1 cellular context compared by ENCODE assay signal in the genomic region with DNA sequence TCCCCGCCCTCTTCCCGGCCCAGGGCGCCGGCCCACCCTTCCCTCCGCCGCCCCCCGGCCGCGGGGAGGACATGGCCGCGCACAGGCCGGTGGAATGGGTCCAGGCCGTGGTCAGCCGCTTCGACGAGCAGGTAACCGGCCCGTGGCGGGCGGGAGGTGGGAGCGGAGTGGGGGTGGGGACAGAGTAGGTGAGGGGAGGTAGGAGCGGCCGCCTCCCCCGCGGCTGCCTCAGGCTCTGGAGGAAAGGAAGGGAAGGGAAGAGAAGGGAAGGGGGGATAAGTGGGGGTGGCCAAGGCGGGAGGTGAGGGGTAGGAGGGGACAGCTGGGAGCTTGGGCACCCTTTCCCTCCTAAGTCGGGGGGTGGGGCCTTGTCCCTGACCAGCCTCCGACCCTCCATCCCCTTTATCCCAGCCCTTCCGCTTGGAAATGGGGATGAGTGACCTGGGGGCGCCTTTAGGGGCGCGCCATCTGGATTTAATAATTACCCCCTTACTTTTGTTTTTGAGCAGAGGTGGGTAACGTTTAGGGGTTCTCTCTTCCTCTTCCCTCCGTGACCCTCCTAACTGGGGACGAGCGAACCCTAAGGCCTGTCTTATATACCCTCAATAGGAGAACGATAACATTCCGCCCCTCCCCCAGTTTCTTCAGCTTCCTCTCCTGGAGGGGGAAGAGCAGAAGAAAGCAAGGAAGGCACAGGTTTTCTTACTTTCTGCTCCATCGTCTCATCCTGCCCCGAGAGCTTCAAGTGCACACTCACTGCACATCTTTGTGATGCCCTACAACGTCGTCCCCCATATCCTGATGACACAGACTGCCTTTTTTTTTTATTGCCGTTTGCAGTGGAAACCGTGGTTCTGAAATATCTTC.
TF ChIP-seq lines count a peak whose summit lies in the region.

No MANE protein-coding gene starts in this region.

TF ChIP-seq in HEK293, 187 proteins besides CTCF, POLR2A, EP300 and RAD21 (continued from another document):
- TF ChIP-seq, protein P1, sequence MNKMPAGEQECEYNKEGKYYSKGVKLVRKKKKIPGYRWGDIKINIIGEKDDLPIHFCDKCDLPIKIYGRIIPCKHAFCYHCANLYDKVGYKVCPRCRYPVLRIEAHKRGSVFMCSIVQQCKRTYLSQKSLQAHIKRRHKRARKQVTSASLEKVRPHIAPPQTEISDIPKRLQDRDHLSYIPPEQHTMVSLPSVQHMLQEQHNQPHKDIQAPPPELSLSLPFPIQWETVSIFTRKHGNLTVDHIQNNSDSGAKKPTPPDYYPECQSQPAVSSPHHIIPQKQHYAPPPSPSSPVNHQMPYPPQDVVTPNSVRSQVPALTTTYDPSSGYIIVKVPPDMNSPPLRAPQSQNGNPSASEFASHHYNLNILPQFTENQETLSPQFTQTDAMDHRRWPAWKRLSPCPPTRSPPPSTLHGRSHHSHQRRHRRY (tag by site-specific recombination; IDR thresholded peaks at IDR 0.05) = no peak
- TF ChIP-seq, protein P2, sequence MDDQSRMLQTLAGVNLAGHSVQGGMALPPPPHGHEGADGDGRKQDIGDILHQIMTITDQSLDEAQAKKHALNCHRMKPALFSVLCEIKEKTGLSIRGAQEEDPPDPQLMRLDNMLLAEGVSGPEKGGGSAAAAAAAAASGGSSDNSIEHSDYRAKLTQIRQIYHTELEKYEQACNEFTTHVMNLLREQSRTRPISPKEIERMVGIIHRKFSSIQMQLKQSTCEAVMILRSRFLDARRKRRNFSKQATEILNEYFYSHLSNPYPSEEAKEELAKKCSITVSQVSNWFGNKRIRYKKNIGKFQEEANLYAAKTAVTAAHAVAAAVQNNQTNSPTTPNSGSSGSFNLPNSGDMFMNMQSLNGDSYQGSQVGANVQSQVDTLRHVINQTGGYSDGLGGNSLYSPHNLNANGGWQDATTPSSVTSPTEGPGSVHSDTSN (CRISPR knock-in tag; IDR thresholded peaks at IDR 0.05) = peak; percentile 13; the same call in 1 of the 2 replicates
- no peak for TF ChIP-seq ZNF600 (tag by site-specific recombination; IDR thresholded peaks at IDR 0.05)
- TF ChIP-seq, protein P3, sequence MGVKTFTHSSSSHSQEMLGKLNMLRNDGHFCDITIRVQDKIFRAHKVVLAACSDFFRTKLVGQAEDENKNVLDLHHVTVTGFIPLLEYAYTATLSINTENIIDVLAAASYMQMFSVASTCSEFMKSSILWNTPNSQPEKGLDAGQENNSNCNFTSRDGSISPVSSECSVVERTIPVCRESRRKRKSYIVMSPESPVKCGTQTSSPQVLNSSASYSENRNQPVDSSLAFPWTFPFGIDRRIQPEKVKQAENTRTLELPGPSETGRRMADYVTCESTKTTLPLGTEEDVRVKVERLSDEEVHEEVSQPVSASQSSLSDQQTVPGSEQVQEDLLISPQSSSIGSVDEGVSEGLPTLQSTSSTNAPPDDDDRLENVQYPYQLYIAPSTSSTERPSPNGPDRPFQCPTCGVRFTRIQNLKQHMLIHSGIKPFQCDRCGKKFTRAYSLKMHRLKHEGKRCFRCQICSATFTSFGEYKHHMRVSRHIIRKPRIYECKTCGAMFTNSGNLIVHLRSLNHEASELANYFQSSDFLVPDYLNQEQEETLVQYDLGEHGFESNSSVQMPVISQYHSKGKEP (tag by site-specific recombination; IDR thresholded peaks at IDR 0.05) = no peak
- TF ChIP-seq, protein P4, sequence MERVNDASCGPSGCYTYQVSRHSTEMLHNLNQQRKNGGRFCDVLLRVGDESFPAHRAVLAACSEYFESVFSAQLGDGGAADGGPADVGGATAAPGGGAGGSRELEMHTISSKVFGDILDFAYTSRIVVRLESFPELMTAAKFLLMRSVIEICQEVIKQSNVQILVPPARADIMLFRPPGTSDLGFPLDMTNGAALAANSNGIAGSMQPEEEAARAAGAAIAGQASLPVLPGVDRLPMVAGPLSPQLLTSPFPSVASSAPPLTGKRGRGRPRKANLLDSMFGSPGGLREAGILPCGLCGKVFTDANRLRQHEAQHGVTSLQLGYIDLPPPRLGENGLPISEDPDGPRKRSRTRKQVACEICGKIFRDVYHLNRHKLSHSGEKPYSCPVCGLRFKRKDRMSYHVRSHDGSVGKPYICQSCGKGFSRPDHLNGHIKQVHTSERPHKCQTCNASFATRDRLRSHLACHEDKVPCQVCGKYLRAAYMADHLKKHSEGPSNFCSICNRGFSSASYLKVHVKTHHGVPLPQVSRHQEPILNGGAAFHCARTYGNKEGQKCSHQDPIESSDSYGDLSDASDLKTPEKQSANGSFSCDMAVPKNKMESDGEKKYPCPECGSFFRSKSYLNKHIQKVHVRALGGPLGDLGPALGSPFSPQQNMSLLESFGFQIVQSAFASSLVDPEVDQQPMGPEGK (tag by site-specific recombination; IDR thresholded peaks at IDR 0.05) = peak; percentile 85
- TF ChIP-seq ZNF138 (tag by site-specific recombination; IDR thresholded peaks at IDR 0.05; ENCODE audit: borderline replicate concordance) = no peak
- no peak for TF ChIP-seq ZNF214 (tag by site-specific recombination; IDR thresholded peaks at IDR 0.05; ENCODE audit: borderline replicate concordance)
- no peak for TF ChIP-seq ZNF670 (tag by site-specific recombination; IDR thresholded peaks at IDR 0.05; ENCODE audit: low read depth)
- TF ChIP-seq PRDM1 (tag by site-specific recombination; IDR thresholded peaks at IDR 0.05) = peak; percentile 96
- TF ChIP-seq ZNF560 (tag by site-specific recombination; IDR thresholded peaks at IDR 0.05; ENCODE audit: borderline replicate concordance) = no peak
- TF ChIP-seq ZNF423 (tag by site-specific recombination; IDR thresholded peaks at IDR 0.05) = no peak
